ENCODE assay signal across 8 cellular contexts in the genomic region with DNA sequence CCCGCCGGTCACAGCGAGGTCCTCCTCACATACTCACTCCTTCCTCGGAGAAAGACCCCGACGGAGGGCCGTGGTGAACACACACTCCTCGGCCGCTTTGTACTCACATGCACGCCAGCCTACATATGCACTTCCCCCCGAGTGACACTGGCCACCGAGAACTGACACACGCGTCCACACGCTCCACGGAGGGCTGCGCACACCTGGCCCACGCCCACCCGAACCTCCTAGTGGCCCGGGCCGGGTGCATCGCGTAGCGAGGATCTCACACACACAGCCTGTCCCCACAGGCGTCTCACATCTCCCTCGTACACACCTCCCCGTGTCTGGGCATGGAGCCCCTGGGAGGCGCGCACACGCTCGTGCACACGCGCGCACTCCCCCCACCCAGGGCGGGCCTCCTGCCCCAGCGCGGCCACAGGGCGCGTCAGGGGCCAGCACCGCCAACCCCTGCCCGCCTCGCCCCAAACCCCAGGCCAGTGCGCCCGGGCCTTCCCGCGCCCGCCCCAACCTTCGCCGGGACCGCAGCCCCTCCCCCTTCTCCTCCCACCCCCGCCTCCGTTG. TPM values are rescaled to one million over a fixed set of nuclear protein-coding genes. Genes with fewer than 3 reads are reported as not detected.
DNase-seq lines count a peak whose midpoint lies in the region; ATAC-seq and TF ChIP-seq lines count a peak whose summit lies in the region.

No MANE protein-coding gene starts in this region.

- CTCF ChIA-PET in activated B cell treated with CpG ODN at 0.5 μM for 24 hours (lab: Charles Lee): no interaction called here

- peaks cover 68% of the 10 kb centered on the region for H3K27me3 ChIP-seq in cardiac muscle cell
- no peaks in the 10 kb centered on the region for H3K27me3 ChIP-seq in prostate gland (replicated peaks; ENCODE audit: insufficient read depth)

- intact Hi-C loops in activated B cell treated with CpG ODN at 0.5 μM for 24 hours (cut with micrococcal nuclease) (no loop called here), prostate gland (cut with DNase I) (loop anchor here (5.0 kb wide), 1 partner anchor 71 kb away; no protein-coding TSS in a partner anchor)

- WGBS in prostate gland: 3% methylated on average over 52 of the region's 52 CpGs

- no peak for TF ChIP-seq POLR2A in prostate gland (IDR thresholded peaks at IDR 0.05)

- ATAC-seq in activated T-cell treated with anti-CD3 and anti-CD28 coated beads, Interleukin-2, amount 50 U/mL, for 4 hours: peak; percentile 32 to 47
- ATAC-seq in activated B cell treated with CpG ODN at 0.5 μM for 24 hours (ENCODE audit: low read depth) (peak; percentile 21), GM18861 (IDR thresholded peaks at IDR 0.05; ENCODE audit: unreplicated experiment) (no peak), HG03457 (IDR thresholded peaks at IDR 0.05; ENCODE audit: unreplicated experiment) (no peak)

- no peaks in the 10 kb centered on the region for H3K9me3 Mint-ChIP-seq in activated T-cell treated with anti-CD3 and anti-CD28 coated beads, Interleukin-2, amount 50 U/mL, for 4 hours
- H3K9me3 Mint-ChIP-seq in activated B cell treated with CpG ODN at 0.5 μM for 24 hours: no peaks in the 10 kb centered on the region

- no peak for TF ChIP-seq CTCF in activated B cell treated with CpG ODN at 0.5 μM for 24 hours (IDR thresholded peaks at IDR 0.05)
- TF ChIP-seq CTCF in cardiac muscle cell (IDR thresholded peaks at IDR 0.05; ENCODE audit: low read depth, low read length): no peak
- no peak for TF ChIP-seq CTCF in prostate gland (IDR thresholded peaks at IDR 0.05)

- H3K4me1 ChIP-seq in cardiac muscle cell (ENCODE audit: low read depth): no peaks in the 10 kb centered on the region
- H3K4me1 ChIP-seq in prostate gland (replicated peaks): no peaks in the 10 kb centered on the region

- DNase-seq in activated T-cell treated with anti-CD3 and anti-CD28 coated beads, Interleukin-2, amount 50 U/mL, for 4 hours: no peak
- no peak for DNase-seq in activated T-cell treated with anti-CD3 and anti-CD28 coated beads for 4 hours
- no peak for DNase-seq in activated B cell treated with CpG ODN at 0.5 μM for 24 hours
- DNase-seq in cardiac muscle cell (ENCODE audit: low read depth in 1 of 2, low spot score in 1 of 2): no peak
- no peak for DNase-seq in prostate gland (ENCODE audit: low spot score)
- DNase-seq in cortex of kidney (lab: John Stamatoyannopoulos, UW): no peak

- no peak overlapping the region for H3K27ac Mint-ChIP-seq in activated B cell treated with CpG ODN at 0.5 μM for 24 hours

- H3K9me3 ChIP-seq in cardiac muscle cell (ENCODE audit: low read depth) (no peaks in the 10 kb centered on the region), prostate gland (no peaks in the 10 kb centered on the region)

- H3K27ac ChIP-seq in cardiac muscle cell: no peak overlapping the region
- peak overlapping the region in 1 of 2 donors; percentile 81 for H3K27ac ChIP-seq in prostate gland

- no peaks in the 10 kb centered on the region for H3K36me3 Mint-ChIP-seq in activated T-cell treated with anti-CD3 and anti-CD28 coated beads, Interleukin-2, amount 50 U/mL, for 4 hours (ENCODE audit: insufficient read depth)
- H3K36me3 Mint-ChIP-seq in activated B cell treated with CpG ODN at 0.5 μM for 24 hours (ENCODE audit: low read depth): no peaks in the 10 kb centered on the region

- peaks cover 5% of the 10 kb centered on the region for H3K4me1 Mint-ChIP-seq in activated T-cell treated with anti-CD3 and anti-CD28 coated beads, Interleukin-2, amount 50 U/mL, for 4 hours (ENCODE audit: low read depth)
- H3K4me1 Mint-ChIP-seq in activated B cell treated with CpG ODN at 0.5 μM for 24 hours: peaks cover 6% of the 10 kb centered on the region

- peak overlapping the region; percentile 77 for H3K4me3 Mint-ChIP-seq in activated T-cell treated with anti-CD3 and anti-CD28 coated beads, Interleukin-2, amount 50 U/mL, for 4 hours
- peak overlapping the region; percentile 78 for H3K4me3 Mint-ChIP-seq in activated B cell treated with CpG ODN at 0.5 μM for 24 hours

- POLR2A ChIA-PET in activated B cell treated with CpG ODN at 0.5 μM for 24 hours (lab: Charles Lee): no interaction called here

- no peaks in the 10 kb centered on the region for H3K36me3 ChIP-seq in cardiac muscle cell
- H3K36me3 ChIP-seq in prostate gland: no peaks in the 10 kb centered on the region

- H3K4me3 ChIP-seq in cardiac muscle cell (peak overlapping the region; percentile 26), prostate gland (peak overlapping the region; percentile 48 to 63)

- H3K27me3 Mint-ChIP-seq in activated T-cell treated with anti-CD3 and anti-CD28 coated beads, Interleukin-2, amount 50 U/mL, for 4 hours (ENCODE audit: low read depth): peaks cover 29% of the 10 kb centered on the region
- peaks cover 26% of the 10 kb centered on the region for H3K27me3 Mint-ChIP-seq in activated B cell treated with CpG ODN at 0.5 μM for 24 hours

RNA-seq across cellular contexts. Expression of a gene that starts 0.4 kb away (rescaled TPM):
- total RNA-seq in activated T-cell treated with anti-CD3 and anti-CD28 coated beads, Interleukin-2, amount 50 U/mL, for 4 hours: under 1 TPM in 1 of 3 donors, not detected in 2; 0.05 TPM
- not detected in 2 replicates for total RNA-seq in activated B cell treated with CpG ODN at 0.5 μM for 24 hours
- total RNA-seq in cardiac muscle cell: 0.42 and 1.1 TPM in 2 replicates
- polyA plus RNA-seq in cardiac muscle cell: 0.55 and 0.62 TPM in 2 replicates
- 10 to 100 TPM in 1 of 2 donors, 1 to 10 TPM in 1; 5.7 to 21.2 TPM for total RNA-seq in prostate gland

Comparison
In these comparisons a context has a peak if more than half of its experiments do, and no peak if none do; other contexts are left out.
1. ATAC-seq: peak in activated T-cell treated with anti-CD3 and anti-CD28 coated beads, Interleukin-2, amount 50 U/mL, for 4 hours (2 of 2) and activated B cell treated with CpG ODN at 0.5 μM for 24 hours (single experiment); none in GM18861 (single experiment) and HG03457 (single experiment).